28 cellular contexts compared by ENCODE assay signal in genomic region chr7:33799766-33800165, GRCh38.
"Had no signal": no experiment of that assay in that cellular context is flagged by ENCODE, and none has a peak within 500 bp of the region (broad histone marks: within the 10 kb centered on the region; RNA-seq: fewer than 3 reads in every experiment).

No MANE protein-coding gene starts in this region.

- ATAC-seq: activated CD4-positive, CD25-positive, alpha-beta regulatory T cell treated with anti-CD3 and anti-CD28 coated beads, Interleukin-2, amount 50 U/mL, for 24 hours; activated CD8-positive, alpha-beta T cell treated with anti-CD3 and anti-CD28 coated beads for 36 hours; activated naive CD4-positive, alpha-beta T cell treated with anti-CD3 and anti-CD28 coated beads, Interleukin-2, amount 50 U/mL, for 72 hours; effector memory CD8-positive, alpha-beta T cell; esophagus mucosa; gastrocnemius medialis; T-helper 17 cell had no signal

- H3K4me1 ChIP-seq: ascending aorta, breast epithelium, gastrocnemius medialis had no signal

- H3K27ac ChIP-seq: ascending aorta, breast epithelium, gastrocnemius medialis, WERI-Rb-1 had no signal

- H3K27me3 ChIP-seq: ascending aorta, breast epithelium, gastrocnemius medialis had no signal

- FAIRE-seq: colon had no signal

- DNase-seq: activated B cell treated with CpG ODN at 0.5 μM for 24 hours; activated CD4-positive, alpha-beta T cell treated with anti-CD3 and anti-CD28 coated beads for 48 hours; activated CD4-positive, alpha-beta T cell treated with anti-CD3 and anti-CD28 coated beads, Interleukin-2, amount 50 U/mL, for 1 hour; activated CD4-positive, alpha-beta T cell treated with anti-CD3 and anti-CD28 coated beads, Interleukin-2, amount 50 U/mL, for 48 hours; activated CD8-positive, alpha-beta memory T cell treated with anti-CD3 and anti-CD28 coated beads for 24 hours; activated CD8-positive, alpha-beta T cell treated with anti-CD3 and anti-CD28 coated beads for 36 hours; activated effector memory CD4-positive, alpha-beta T cell treated with anti-CD3 and anti-CD28 coated beads, Interleukin-2, amount 50 U/mL, for 16 hours; activated naive CD4-positive, alpha-beta T cell treated with anti-CD3 and anti-CD28 coated beads for 36 hours; activated naive CD8-positive, alpha-beta T cell treated with anti-CD3 and anti-CD28 coated beads, Interleukin-2, amount 10 ng/mL, durations not matched to agents 7 days and 5 days; activated T-cell treated with anti-CD3 and anti-CD28 coated beads, Interleukin-2, amount 50 U/mL, for 48 hours; caudate nucleus; cortex of kidney; dermis blood vessel endothelial cell; effector CD4-positive, alpha-beta T cell; effector memory CD8-positive, alpha-beta T cell; foreskin fibroblast; gastrocnemius medialis; glutamatergic neuron; T-helper 1 cell; T-helper 17 cell; T1000; WERI-Rb-1 had no signal

- H3K36me3 ChIP-seq: ascending aorta, breast epithelium, gastrocnemius medialis, WERI-Rb-1 had no signal

- H3K4me3 ChIP-seq: ascending aorta, breast epithelium, gastrocnemius medialis had no signal

- H3K9me3 ChIP-seq: ascending aorta, breast epithelium, gastrocnemius medialis had no signal
